ENCODE assay signal across 1 cellular context in genomic region chr17:6508026-6508425, GRCh38.
TF ChIP-seq lines count a peak whose summit lies in the region.

No MANE protein-coding gene starts in this region.

TF ChIP-seq in H1, 55 proteins besides CTCF, POLR2A, EP300 and RAD21:
- TF ChIP-seq TBP (IDR thresholded peaks at IDR 0.05; ENCODE audit: low read depth, low read length) (no peak), KDM4A (IDR thresholded peaks at IDR 0.05; ENCODE audit: low read depth, low read length, severe bottlenecking) (no peak)
